In the genomic region with DNA sequence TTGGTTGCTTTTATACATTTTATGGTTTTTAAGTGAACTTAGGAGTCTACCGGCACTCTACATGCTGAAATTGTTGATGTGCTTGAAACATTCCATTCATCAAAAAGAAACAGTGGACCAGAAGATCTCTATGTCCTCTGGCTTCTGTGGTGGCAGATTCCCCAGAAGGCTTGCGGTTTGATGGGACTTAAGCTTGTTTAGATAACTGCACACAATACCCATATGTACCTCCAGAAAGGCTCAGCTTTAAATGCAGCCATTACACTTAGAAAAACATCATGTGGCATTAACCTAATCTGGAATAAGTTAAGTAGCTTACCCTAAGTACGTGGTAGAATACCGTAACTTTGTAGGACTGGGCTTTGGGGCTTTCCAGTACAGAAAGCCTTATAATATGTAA, we compare ENCODE assay signal across 21 cellular contexts.
"Had no signal": no experiment of that assay in that cellular context is flagged by ENCODE, and none has a peak within 500 bp of the region (broad histone marks: within the 10 kb centered on the region; RNA-seq: fewer than 3 reads in every experiment).

No MANE protein-coding gene starts in this region.

- H3K4me1 ChIP-seq: esophagus squamous epithelium, right atrium auricular region, uterus had no signal

- H3K36me3 ChIP-seq: brain microvascular endothelial cell, esophagus squamous epithelium, lower lobe of right lung, right atrium auricular region, thyroid gland, uterus had no signal

- H3K4me3 ChIP-seq: esophagus squamous epithelium, lower lobe of right lung, right atrium auricular region, thyroid gland, uterus had no signal

- H3K9me3 ChIP-seq: esophagus squamous epithelium, lower lobe of right lung, right atrium auricular region, thyroid gland, uterus had no signal

- ATAC-seq: activated T-cell treated with anti-CD3 and anti-CD28 coated beads, Interleukin-2, amount 50 U/mL, for 72 hours; left colon; lower lobe of right lung; stimulated activated naive B cell treated with anti-CD40 and anti-IgM and Interleukin-4, amounts not matched to agents 10 μg/mL and 1 μg/mL and 100 μg/mL, for 72 hours had no signal

- H3K27ac ChIP-seq: brain microvascular endothelial cell, esophagus squamous epithelium, lower lobe of right lung, right atrium auricular region, thyroid gland, uterus had no signal

- DNase-seq: activated CD4-positive, alpha-beta T cell treated with anti-CD3 and anti-CD28 coated beads, Interleukin-2, amount 10 ng/mL, durations not matched to agents 7 days and 5 days; activated CD4-positive, CD25-positive, alpha-beta regulatory T cell; activated CD8-positive, alpha-beta memory T cell treated with anti-CD3 and anti-CD28 coated beads, Interleukin-2, amount 50 U/mL, for 48 hours; activated gamma-delta T cell; activated T-cell treated with anti-CD3 and anti-CD28 coated beads, Interleukin-2, amount 50 U/mL, for 72 hours; anterior cingulate cortex; brain microvascular endothelial cell; cortex of kidney; effector CD8-positive, alpha-beta T cell; esophagus squamous epithelium; foreskin melanocyte; left colon; lower lobe of right lung; nephron progenitor cell; occipital lobe; stimulated activated CD4-positive, alpha-beta T cell treated with anti-CD3 and anti-CD28 coated beads, Interleukin-15, amount 100 ng/mL, for 24 hours; stimulated activated CD4-positive, alpha-beta T cell treated with anti-CD3 and anti-CD28 coated beads, Interleukin-4, amount 100 ng/mL, for 1 hour; stimulated activated naive B cell treated with anti-CD40 and anti-IgM and Interleukin-4, amounts not matched to agents 10 μg/mL and 1 μg/mL and 100 μg/mL, for 72 hours; thyroid gland; uterus had no signal

- H3K27me3 ChIP-seq: brain microvascular endothelial cell, esophagus squamous epithelium, right atrium auricular region, thyroid gland, uterus had no signal
